20 cellular contexts compared by ENCODE assay signal in genomic region chr5:122153230-122153629, GRCh38. TPM values are rescaled to one million over a fixed set of nuclear protein-coding genes. Genes with fewer than 3 reads are reported as not detected.
DNase-seq lines count a peak whose midpoint lies in the region; TF ChIP-seq lines count a peak whose summit lies in the region.
"Had no signal": no experiment of that assay in that cellular context is flagged by ENCODE, and none has a peak within 500 bp of the region (broad histone marks: within the 10 kb centered on the region; RNA-seq: fewer than 3 reads in every experiment).

No MANE protein-coding gene starts in this region.

- H2BK120ac ChIP-seq in H9 (ENCODE audit: low read depth, low read length, poor library complexity, severe bottlenecking) = no peak overlapping the region

- H3K27ac ChIP-seq in OCI-LY3 (ENCODE audit: low read length) = no peak overlapping the region
- no peak overlapping the region for H3K27ac ChIP-seq in H9 (ENCODE audit: insufficient read length, low read depth, low read length)
- H3K27ac ChIP-seq: BLaER1 treated with 17β-estradiol and CSF1 and Interleukin-3, amounts not matched to agents 10 nM and 100 nM; epithelial cell of prostate; lower lobe of right lung; pancreas; upper lobe of left lung had no signal

- H3K27me3 ChIP-seq in OCI-LY3 (ENCODE audit: low read depth, low read length) = no peaks in the 10 kb centered on the region
- H3K27me3 ChIP-seq in H9 (ENCODE audit: insufficient read depth, low read length) = no peaks in the 10 kb centered on the region
- H3K27me3 ChIP-seq: BLaER1 treated with 17β-estradiol and CSF1 and Interleukin-3, amounts not matched to agents 10 nM and 100 nM; pancreas; upper lobe of left lung had no signal

- peaks cover 27% of the 10 kb centered on the region for H3K4me1 ChIP-seq in OCI-LY3 (ENCODE audit: low read length)
- H3K4me1 ChIP-seq in H9 (ENCODE audit: insufficient read depth, low read length) = no peaks in the 10 kb centered on the region
- H3K4me1 ChIP-seq: lower lobe of right lung, pancreas, upper lobe of left lung had no signal

- H3K9me3 Mint-ChIP-seq in nephron = no peaks in the 10 kb centered on the region
- no peaks in the 10 kb centered on the region for H3K9me3 Mint-ChIP-seq in H9
- H3K9me3 Mint-ChIP-seq: central memory CD8-positive, alpha-beta T cell had no signal

- no peak overlapping the region for H3K23ac ChIP-seq in H9 (ENCODE audit: insufficient read length, low read depth, low read length)

- H3K9me3 ChIP-seq in OCI-LY3 (ENCODE audit: insufficient read depth, low read length) (no peaks in the 10 kb centered on the region), H9 (ENCODE audit: control insufficient read depth, low read depth, low read length) (no peaks in the 10 kb centered on the region)
- H3K9me3 ChIP-seq: BLaER1 treated with 17β-estradiol and CSF1 and Interleukin-3, amounts not matched to agents 10 nM and 100 nM; lower lobe of right lung; pancreas; upper lobe of left lung had no signal

- H3K27ac Mint-ChIP-seq in nephron (peak overlapping the region in 2 of 3 experiments; percentile 35 to 79), H9 (no peak overlapping the region)

- H4K20me1 ChIP-seq in OCI-LY3 (ENCODE audit: insufficient read depth, low read length) = no peaks in the 10 kb centered on the region
- no peaks in the 10 kb centered on the region for H4K20me1 ChIP-seq in H9 (ENCODE audit: control insufficient read depth, insufficient read depth, insufficient read length)
- H4K20me1 ChIP-seq: BLaER1 treated with 17β-estradiol and CSF1 and Interleukin-3, amounts not matched to agents 10 nM and 100 nM had no signal

- H3K4me3 ChIP-seq in OCI-LY3 (ENCODE audit: low read length) = no peak overlapping the region
- no peak overlapping the region for H3K4me3 ChIP-seq in epithelial cell of esophagus (ENCODE audit: low read length)
- H3K4me3 ChIP-seq: BLaER1 treated with 17β-estradiol and CSF1 and Interleukin-3, amounts not matched to agents 10 nM and 100 nM; lower lobe of right lung; pancreas; upper lobe of left lung had no signal

- H3K23me2 ChIP-seq in H9 (ENCODE audit: insufficient read length, low read depth, low read length, poor library complexity, severe bottlenecking) = no peaks in the 10 kb centered on the region

- H3K4me3 Mint-ChIP-seq in nephron (no peak overlapping the region), H9 (no peak overlapping the region)
- H3K4me3 Mint-ChIP-seq: central memory CD8-positive, alpha-beta T cell had no signal

- no peak for TF ChIP-seq CTCF in OCI-LY3 (IDR thresholded peaks at IDR 0.05; ENCODE audit: low read depth, low read length)
- no peak for TF ChIP-seq CTCF in epithelial cell of esophagus (IDR thresholded peaks at IDR 0.05; ENCODE audit: insufficient read depth, low read depth, low read length, missing control alignments)
- no peak for TF ChIP-seq CTCF in nephron (IDR thresholded peaks at IDR 0.05; ENCODE audit: unreplicated experiment in 3 of 3)
- no peak for TF ChIP-seq CTCF in H9 (conservative IDR thresholded peaks at IDR 0.05)

- no peaks in the 10 kb centered on the region for H3K79me2 ChIP-seq in OCI-LY3 (ENCODE audit: low read length)
- H3K79me2 ChIP-seq in H9 (ENCODE audit: insufficient read depth, low read length) = no peaks in the 10 kb centered on the region

- no peak overlapping the region for H3T11ph ChIP-seq in H9 (ENCODE audit: low read length)

- H3K4me1 Mint-ChIP-seq in nephron = peaks cover 33% of the 10 kb centered on the region
- no peaks in the 10 kb centered on the region for H3K4me1 Mint-ChIP-seq in H9
- H3K4me1 Mint-ChIP-seq: central memory CD8-positive, alpha-beta T cell had no signal

- H3K79me1 ChIP-seq in H9 (ENCODE audit: insufficient read depth, low read depth, low read length, poor library complexity, severe bottlenecking) = no peaks in the 10 kb centered on the region

- H3K9ac ChIP-seq in OCI-LY3 (ENCODE audit: low read length) = no peak overlapping the region
- H3K9ac ChIP-seq in H9 (ENCODE audit: extremely low read depth, insufficient read length, low read length) = no peak overlapping the region
- H3K9ac ChIP-seq: BLaER1 treated with 17β-estradiol and CSF1 and Interleukin-3, amounts not matched to agents 10 nM and 100 nM had no signal

- DNase-seq in AG08395 (ENCODE audit: low spot score) = peak; percentile 76
- peak; percentile 40 for DNase-seq in epithelial cell of esophagus (ENCODE audit: low read depth)
- no peak for DNase-seq in H9
- no peak for DNase-seq in SKM-1 treated with dmso at 0.1 percent for 144 hours (lab: John Stamatoyannopoulos, UW; ENCODE audit: unreplicated experiment)
- no peak for DNase-seq in HUDEP-2 (lab: John Stamatoyannopoulos, UW; ENCODE audit: unreplicated experiment in 76 of 76)
- DNase-seq in midbrain (lab: John Stamatoyannopoulos, UW) = no peak
- DNase-seq: activated gamma-delta T cell; DND-41; lower lobe of right lung; NCI-H2081 treated with DMSO at 0.1 percent for 48 hours; pancreas; stimulated activated CD8-positive, alpha-beta memory T cell treated with anti-CD3 and anti-CD28 coated beads, Interleukin-4, amount 100 ng/mL, for 48 hours; upper lobe of left lung had no signal

- H2BK15ac ChIP-seq in H9 (ENCODE audit: low read depth, low read length) = no peak overlapping the region

- H2AK5ac ChIP-seq in H9 (ENCODE audit: insufficient read length, low read length) = no peak overlapping the region

- no CpG with 5 or more reads among the region's 2 CpGs for WGBS in H9 (ENCODE audit: extremely low coverage, insufficient read length, low lambda C conversion rate)

- H3K36me3 ChIP-seq in OCI-LY3 (replicated peaks; ENCODE audit: low read depth, low read length) = no peaks in the 10 kb centered on the region
- H3K36me3 ChIP-seq: BLaER1 treated with 17β-estradiol and CSF1 and Interleukin-3, amounts not matched to agents 10 nM and 100 nM; lower lobe of right lung; pancreas; upper lobe of left lung had no signal

- H3K27me3 Mint-ChIP-seq in nephron (ENCODE audit: low read depth) = no peaks in the 10 kb centered on the region
- H3K27me3 Mint-ChIP-seq in H9 (ENCODE audit: low read depth) = no peaks in the 10 kb centered on the region
- H3K27me3 Mint-ChIP-seq: central memory CD8-positive, alpha-beta T cell had no signal

- H2AFZ ChIP-seq in OCI-LY3 (ENCODE audit: low read depth, low read length) = 0 out of 2 replicates have a peak overlapping the region, but pooled peaks have one; percentile 32
- H2AFZ ChIP-seq in H9 (ENCODE audit: low read length) = no peak overlapping the region

- H3K36me3 Mint-ChIP-seq in nephron (ENCODE audit: low read depth) (no peaks in the 10 kb centered on the region), H9 (ENCODE audit: insufficient read depth in 1 of 3, low read depth in 3 of 3) (no peaks in the 10 kb centered on the region; a peak in 1 of 7 replicates)

- H3K4me2 ChIP-seq in OCI-LY3 (ENCODE audit: low read length) (no peak overlapping the region), H9 (ENCODE audit: insufficient read depth, insufficient read length, low read length) (no peak overlapping the region)

- H2BK5ac ChIP-seq in H9 (ENCODE audit: insufficient read length, low read length) = no peak overlapping the region

- H3K4ac ChIP-seq in H9 (ENCODE audit: low read depth, low read length) = no peak overlapping the region

- H4K91ac ChIP-seq in H9 (ENCODE audit: insufficient read length, low read depth, low read length) = no peak overlapping the region

- no peak overlapping the region for H4K8ac ChIP-seq in H9 (replicated peaks; ENCODE audit: insufficient read length, low read depth, low read length)

- no peak overlapping the region for H2BK12ac ChIP-seq in H9 (ENCODE audit: insufficient read length, low read depth, low read length)

- H3K56ac ChIP-seq in H9 (ENCODE audit: insufficient read length, low read depth, low read length) = no peak overlapping the region

- H2BK20ac ChIP-seq in H9 (ENCODE audit: low read depth, low read length, poor library complexity, severe bottlenecking) = no peak overlapping the region

- H3K14ac ChIP-seq in H9 (ENCODE audit: insufficient read depth, low read length) = no peak overlapping the region

- no peak overlapping the region for H4K5ac ChIP-seq in H9 (ENCODE audit: insufficient read length, low read depth, low read length)

- H3K18ac ChIP-seq in H9 (ENCODE audit: insufficient read length, low read depth, low read length) = no peak overlapping the region

RNA-seq across cellular contexts. Expression of gene ZNF474, which starts 23.9 kb away (rescaled TPM):
- not detected in 2 replicates for total RNA-seq in H9 (2021)
- total RNA-seq: H1, SK-MEL-5 had no signal

Comparison
In these comparisons a context has a peak if more than half of its experiments do, and no peak if none do; other contexts are left out.
1. DNase-seq: peak in AG08395 (single experiment) and epithelial cell of esophagus (single experiment); none in H9 (single experiment), SKM-1 treated with dmso at 0.1 percent for 144 hours (single experiment), HUDEP-2 (0 of 76) and midbrain (single experiment).
2. H3K27ac Mint-ChIP-seq: peak in nephron (2 of 3); none in H9 (0 of 3).